In genomic region chr6:44735631-44735963, GRCh38 we compare ENCODE assay signal across 9 cellular contexts.
A peak's percentile ranks its signal among the peaks of the same experiment; 100 is the strongest.
DNase-seq lines count a peak whose midpoint lies in the region; ATAC-seq lines count a peak whose summit lies in the region.
"Had no signal": no experiment of that assay in that cellular context is flagged by ENCODE, and none has a peak within 500 bp of the region (broad histone marks: within the 10 kb centered on the region; RNA-seq: fewer than 3 reads in every experiment).

No MANE protein-coding gene starts in this region.

- peak; percentile 54 for ATAC-seq in HG02759 (IDR thresholded peaks at IDR 0.05; ENCODE audit: unreplicated experiment)

- H3K36me3 Mint-ChIP-seq in activated T-helper 1 cell treated with anti-CD3 and anti-CD28 coated beads, Interleukin-12 subunit alpha, Interleukin-12 subunit beta, Interleukin-2, Interleukin-4 antibody, amounts not matched to agents 30 ng/mL and 10 ng/mL and 1 ng/mL, durations not matched to agents 14 hours and 24 hours and 36 hours (ENCODE audit: low read depth) = no peaks in the 10 kb centered on the region

- peaks cover 5% of the 10 kb centered on the region for H3K4me1 Mint-ChIP-seq in activated T-helper 1 cell treated with anti-CD3 and anti-CD28 coated beads, Interleukin-12 subunit alpha, Interleukin-12 subunit beta, Interleukin-2, Interleukin-4 antibody, amounts not matched to agents 30 ng/mL and 10 ng/mL and 1 ng/mL, durations not matched to agents 14 hours and 24 hours and 36 hours (ENCODE audit: low read depth)

- no peak overlapping the region for H3K4me3 Mint-ChIP-seq in activated T-helper 1 cell treated with anti-CD3 and anti-CD28 coated beads, Interleukin-12 subunit alpha, Interleukin-12 subunit beta, Interleukin-2, Interleukin-4 antibody, amounts not matched to agents 30 ng/mL and 10 ng/mL and 1 ng/mL, durations not matched to agents 14 hours and 24 hours and 36 hours
- H3K4me3 Mint-ChIP-seq: B cell had no signal

- H3K9me3 Mint-ChIP-seq in activated T-helper 1 cell treated with anti-CD3 and anti-CD28 coated beads, Interleukin-12 subunit alpha, Interleukin-12 subunit beta, Interleukin-2, Interleukin-4 antibody, amounts not matched to agents 30 ng/mL and 10 ng/mL and 1 ng/mL, durations not matched to agents 14 hours and 24 hours and 36 hours = no peaks in the 10 kb centered on the region

- H3K27ac Mint-ChIP-seq in activated T-helper 1 cell treated with anti-CD3 and anti-CD28 coated beads, Interleukin-12 subunit alpha, Interleukin-12 subunit beta, Interleukin-2, Interleukin-4 antibody, amounts not matched to agents 30 ng/mL and 10 ng/mL and 1 ng/mL, durations not matched to agents 14 hours and 24 hours and 36 hours = no peak overlapping the region
- H3K27ac Mint-ChIP-seq: B cell had no signal

- intact Hi-C loops in activated T-helper 1 cell treated with anti-CD3 and anti-CD28 coated beads, Interleukin-12 subunit alpha, Interleukin-12 subunit beta, Interleukin-2, Interleukin-4 antibody, amounts not matched to agents 30 ng/mL and 10 ng/mL and 1 ng/mL, durations not matched to agents 14 hours and 24 hours and 36 hours (cut with micrococcal nuclease) = no loop called here

- DNase-seq in activated T-cell treated with anti-CD3 and anti-CD28 coated beads for 24 hours (ENCODE audit: low read depth) (peak; percentile 2), NCI-H69 (lab: John Stamatoyannopoulos, UW) (no peak), GDM1 (lab: John Stamatoyannopoulos, UW) (no peak)
- DNase-seq in activated T-cell treated with anti-CD3 and anti-CD28 coated beads, Interleukin-2, amount 50 U/mL, for 1 hour = no peak
- DNase-seq in activated T-helper 9 cell treated with anti-CD3 and anti-CD28 coated beads, Interleukin-2, amount 50 U/mL, for 16 hours (ENCODE audit: low read depth) = peak; percentile 10
- DNase-seq in stimulated activated CD8-positive, alpha-beta memory T cell treated with anti-CD3 and anti-CD28 coated beads, Interleukin-15, amount 100 ng/mL, for 48 hours (ENCODE audit: low read depth in 2 of 2) = peak; percentile 3 to 33
- no peak for DNase-seq in activated T-helper 1 cell treated with anti-CD3 and anti-CD28 coated beads, Interleukin-12 subunit alpha, Interleukin-12 subunit beta, Interleukin-2, Interleukin-4 antibody, amounts not matched to agents 30 ng/mL and 10 ng/mL and 1 ng/mL, durations not matched to agents 14 hours and 24 hours and 36 hours (ENCODE audit: low spot score)

- no peaks in the 10 kb centered on the region for H3K27me3 Mint-ChIP-seq in activated T-helper 1 cell treated with anti-CD3 and anti-CD28 coated beads, Interleukin-12 subunit alpha, Interleukin-12 subunit beta, Interleukin-2, Interleukin-4 antibody, amounts not matched to agents 30 ng/mL and 10 ng/mL and 1 ng/mL, durations not matched to agents 14 hours and 24 hours and 36 hours (ENCODE audit: insufficient read depth)

Comparison
In these comparisons a context has a peak if more than half of its experiments do, and no peak if none do; other contexts are left out.
1. DNase-seq: peak in activated T-cell treated with anti-CD3 and anti-CD28 coated beads for 24 hours (single experiment), activated T-helper 9 cell treated with anti-CD3 and anti-CD28 coated beads, Interleukin-2, amount 50 U/mL, for 16 hours (single experiment) and stimulated activated CD8-positive, alpha-beta memory T cell treated with anti-CD3 and anti-CD28 coated beads, Interleukin-15, amount 100 ng/mL, for 48 hours (2 of 2); none in activated T-cell treated with anti-CD3 and anti-CD28 coated beads, Interleukin-2, amount 50 U/mL, for 1 hour (single experiment), activated T-helper 1 cell treated with anti-CD3 and anti-CD28 coated beads, Interleukin-12 subunit alpha, Interleukin-12 subunit beta, Interleukin-2, Interleukin-4 antibody, amounts not matched to agents 30 ng/mL and 10 ng/mL and 1 ng/mL, durations not matched to agents 14 hours and 24 hours and 36 hours (single experiment), NCI-H69 (single experiment) and GDM1 (single experiment).